Comparison of ENCODE assay signal across 8 cellular contexts in genomic region chr14:21098892-21099595, GRCh38. TPM values are rescaled to one million over a fixed set of nuclear protein-coding genes. Genes with fewer than 3 reads are reported as not detected.
DNase-seq lines count a peak whose midpoint lies in the region; ATAC-seq and TF ChIP-seq lines count a peak whose summit lies in the region.

No MANE protein-coding gene starts in this region.

- H2BK12ac ChIP-seq in trophoblast cell (ENCODE audit: low read length): no peak overlapping the region

- no peak overlapping the region for H3K14ac ChIP-seq in trophoblast cell (ENCODE audit: low read length)

- H3K9me3 ChIP-seq in trophoblast cell (ENCODE audit: insufficient read depth, low read depth, low read length): peaks cover 2% of the 10 kb centered on the region

- H3K36me3 ChIP-seq in GM06990 (ENCODE audit: control insufficient read depth, insufficient read depth, low read length): no peaks in the 10 kb centered on the region
- no peaks in the 10 kb centered on the region for H3K36me3 ChIP-seq in trophoblast cell (ENCODE audit: control insufficient read depth in 1 of 2, insufficient read depth in 2 of 2, low read length in 2 of 2)

- peaks cover 7% of the 10 kb centered on the region for H3K79me1 ChIP-seq in trophoblast cell (ENCODE audit: low read length)

- ATAC-seq in GM21825 (IDR thresholded peaks at IDR 0.05; ENCODE audit: unreplicated experiment): no peak
- no peak for ATAC-seq in HG02763 (IDR thresholded peaks at IDR 0.05; ENCODE audit: unreplicated experiment)

- TF ChIP-seq CTCF in GM06990 (IDR thresholded peaks at IDR 0.05; ENCODE audit: insufficient read depth, low read length, poor library complexity, severe bottlenecking) (no peak), epithelial cell of esophagus (IDR thresholded peaks at IDR 0.05; ENCODE audit: insufficient read depth, low read depth, low read length, missing control alignments) (no peak)

- in situ Hi-C loops in ACHN (cut with HindIII; ENCODE audit: low pct_ligation_motif_present, low pct_unique_long_range_greater_than_20kb, low sequenced_read_pairs): no loop called here

- WGBS in trophoblast cell (ENCODE audit: extremely low coverage, insufficient coverage, insufficient read length): no CpG with 5 or more reads among the region's 16 CpGs

- H3K18ac ChIP-seq in trophoblast cell (ENCODE audit: low read length): no peak overlapping the region

- H3K79me2 ChIP-seq in trophoblast cell (ENCODE audit: control insufficient read depth, insufficient read depth, low read length, poor library complexity): peaks cover 3% of the 10 kb centered on the region

- no peak overlapping the region for H3K27ac ChIP-seq in trophoblast cell (ENCODE audit: low read depth, low read length)

- H2BK5ac ChIP-seq in trophoblast cell (ENCODE audit: low read depth, low read length, poor library complexity): no peak overlapping the region

- peak overlapping the region; percentile 93 for H3K4me2 ChIP-seq in trophoblast cell (ENCODE audit: low read length)

- DNase-seq in GM06990 (ENCODE audit: extremely low read depth, insufficient read length) (no peak), NCI-H748 treated with DMSO at 0.1 percent for 48 hours (lab: John Stamatoyannopoulos, UW) (peak; percentile 16), epithelial cell of esophagus (ENCODE audit: low read depth) (no peak), trophoblast cell (no peak), middle frontal gyrus (ENCODE audit: extremely low spot score, low spot score) (no peak), ACHN (no peak)

- H3K9ac ChIP-seq in trophoblast cell (ENCODE audit: low read length): no peak overlapping the region

- no peak overlapping the region for H3K4ac ChIP-seq in trophoblast cell (ENCODE audit: low read depth, low read length)

- H2AFZ ChIP-seq in trophoblast cell (ENCODE audit: insufficient read depth, low read length, poor library complexity): no peak overlapping the region

- H3K4me3 ChIP-seq in GM06990 (replicated peaks; ENCODE audit: low read depth, low read length) (peak overlapping the region; percentile 62), epithelial cell of esophagus (ENCODE audit: low read length) (peak overlapping the region; percentile 53), trophoblast cell (ENCODE audit: low read depth, low read length) (peak overlapping the region; percentile 70)

- no peak overlapping the region for H3K23ac ChIP-seq in trophoblast cell (ENCODE audit: low read length)

- H2AK5ac ChIP-seq in trophoblast cell (ENCODE audit: low read length): no peak overlapping the region

- H4K12ac ChIP-seq in trophoblast cell (ENCODE audit: low read depth, low read length): no peak overlapping the region

- H4K91ac ChIP-seq in trophoblast cell (ENCODE audit: low read depth, low read length): no peak overlapping the region

- H3K27me3 ChIP-seq in GM06990 (replicated peaks; ENCODE audit: control insufficient read depth, insufficient read depth, low read length) (no peaks in the 10 kb centered on the region), trophoblast cell (ENCODE audit: insufficient read depth, low read length) (no peaks in the 10 kb centered on the region)

- H4K8ac ChIP-seq in trophoblast cell (ENCODE audit: low read depth, low read length): no peak overlapping the region

- H2BK120ac ChIP-seq in trophoblast cell (ENCODE audit: insufficient read depth, low read length, poor library complexity): no peak overlapping the region

- H3K4me1 ChIP-seq in trophoblast cell (ENCODE audit: control insufficient read depth in 1 of 2, insufficient read depth in 2 of 2, low read length in 2 of 2): peaks cover 7 to 27% of the 10 kb centered on the region in 2 experiments

RNA-seq across cellular contexts. Expression of gene ZNF219, which starts 0.6 kb away (rescaled TPM):
- polyA plus RNA-seq in trophoblast cell (2013): 11.7 and 12.0 TPM in 2 replicates

RNA-seq across cellular contexts. Expression of gene TMEM253, which starts 1.8 kb away (rescaled TPM):
- polyA plus RNA-seq in trophoblast cell (2013): 0.54 and 0.62 TPM in 2 replicates

RNA-seq across cellular contexts. Expression of gene ARHGEF40, which starts 28.9 kb away (rescaled TPM):
- polyA plus RNA-seq in trophoblast cell (2013): 26.0 and 26.5 TPM in 2 replicates

RNA-seq across cellular contexts. Expression of gene RNASE8, which starts 41.4 kb away (rescaled TPM):
- not detected in 2 replicates for polyA plus RNA-seq in trophoblast cell (2013)

RNA-seq across cellular contexts. Expression of gene OR5AU1, which starts 56.8 kb away (rescaled TPM):
- 0.06 TPM in 1 of 2 replicates, not detected in the other for polyA plus RNA-seq in trophoblast cell (2013)
